Comparison of ENCODE assay signal across 26 cellular contexts in the genomic region with DNA sequence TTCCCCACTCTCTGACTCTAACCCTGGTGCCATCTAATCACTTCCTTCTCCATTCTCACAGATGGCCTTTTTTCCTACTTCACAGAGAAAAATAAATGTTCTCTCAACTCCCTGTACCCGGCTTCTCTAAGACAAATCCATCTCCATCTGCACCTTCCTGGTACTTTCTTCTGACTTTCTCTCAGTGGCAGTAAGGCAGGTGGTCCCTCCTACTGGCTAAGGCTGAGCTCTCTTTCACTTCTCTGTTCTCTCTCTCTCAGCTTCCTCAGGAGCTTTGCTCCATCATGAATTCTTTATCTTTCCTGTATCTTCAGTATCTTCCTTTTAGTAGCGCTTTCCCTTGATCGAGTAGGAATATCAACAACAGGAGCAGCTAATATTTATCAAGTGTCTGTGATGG.
A peak's percentile ranks its signal among the peaks of the same experiment; 100 is the strongest.
DNase-seq lines count a peak whose midpoint lies in the region; ATAC-seq, FAIRE-seq and TF ChIP-seq lines count a peak whose summit lies in the region.
"Had no signal": no experiment of that assay in that cellular context is flagged by ENCODE, and none has a peak within 500 bp of the region (broad histone marks: within the 10 kb centered on the region; RNA-seq: fewer than 3 reads in every experiment).

No MANE protein-coding gene starts in this region.

- H2BK15ac ChIP-seq in IMR-90 (ENCODE audit: low read depth, low read length): no peak overlapping the region

- no peak overlapping the region for H2BK20ac ChIP-seq in IMR-90 (ENCODE audit: low read depth, low read length)

- no peak overlapping the region for H3K18ac ChIP-seq in IMR-90 (ENCODE audit: low read depth, low read length)

- H2AK5ac ChIP-seq in IMR-90 (ENCODE audit: low read depth, low read length): no peak overlapping the region

- CTCF ChIA-PET in IMR-90 (lab: Yijun Ruan, JAX): no interaction called here
- CTCF ChIA-PET in OCI-LY7 (lab: Charles Lee; ENCODE audit: unreplicated experiment): interaction anchor here (0.6 kb wide), 1 partner anchor 11 kb away, joined by 4 read pairs; no protein-coding TSS in a partner anchor

- TF ChIP-seq CTCF in IMR-90 (conservative IDR thresholded peaks at IDR 0.05; ENCODE audit: low read depth, low read length) (no peak), OCI-LY7 (conservative IDR thresholded peaks at IDR 0.05; ENCODE audit: low read length) (no peak), type B pancreatic cell (conservative IDR thresholded peaks at IDR 0.05) (no peak)

- H3K23ac ChIP-seq in IMR-90 (ENCODE audit: low read depth, low read length): no peak overlapping the region

- no peaks in the 10 kb centered on the region for H3K27me3 Mint-ChIP-seq in type B pancreatic cell
- H3K27me3 Mint-ChIP-seq: CD4-positive, alpha-beta T cell had no signal

- TF ChIP-seq POLR2A in GM12891 (IDR thresholded peaks at IDR 0.05; ENCODE audit: low read depth, low read length) (no peak), IMR-90 (IDR thresholded peaks at IDR 0.05; ENCODE audit: low read depth, low read length) (no peak)

- no peak for DNase-seq in GM12891 (ENCODE audit: insufficient read length, low spot score)
- no peak for DNase-seq in IMR-90
- DNase-seq in OCI-LY7 (ENCODE audit: low spot score): peak; percentile 56
- DNase-seq in germinal center (ENCODE audit: low spot score): peak; percentile 11
- DNase-seq in type B pancreatic cell (ENCODE audit: extremely low spot score, unreplicated experiment): no peak
- DNase-seq in activated T-cell treated with anti-CD3 and anti-CD28 coated beads for 4 hours: no peak
- DNase-seq in Right ventricle myocardium inferior (ENCODE audit: missing footprints): no peak
- DNase-seq: 8988T; ACHN; AML-193; BE2C; CD4-positive, alpha-beta T cell; CD8-positive, alpha-beta memory T cell; DMS 273 treated with DMSO at 0.1 percent for 48 hours; DMS79; GF-D8; GOT3; HFFc6 had no signal

- H3K79me1 ChIP-seq in IMR-90 (ENCODE audit: low read depth in 1 of 2, low read length in 2 of 2): no peaks in the 10 kb centered on the region

- no peak overlapping the region for H3K27ac ChIP-seq in IMR-90 (ENCODE audit: insufficient read depth, low read length)
- H3K27ac ChIP-seq in OCI-LY7 (ENCODE audit: low read depth, low read length, poor library complexity, severe bottlenecking): peak overlapping the region; percentile 55
- H3K27ac ChIP-seq: A549; BLaER1 treated with 17β-estradiol and CSF1 and Interleukin-3, amounts not matched to agents 10 nM and 100 nM had no signal

- no peak overlapping the region for H3K56ac ChIP-seq in IMR-90 (ENCODE audit: extremely low read depth, insufficient read depth, low read length)

- WGBS in IMR-90 (ENCODE audit: extremely low coverage in 2 of 2, insufficient read length in 1 of 2), 2 experiments: 88% methylated on average over 1 of the region's 3 CpGs; no CpG with 5 or more reads in 1 of the 2 experiments

- intact Hi-C loops in IMR-90 (cut with micrococcal nuclease): no loop called here
- intact Hi-C loops in OCI-LY7 (cut with micrococcal nuclease; ENCODE audit: unreplicated experiment): no loop called here
- intact Hi-C loops in Right ventricle myocardium inferior (cut with DNase I): no loop called here

- H4K91ac ChIP-seq in IMR-90 (ENCODE audit: insufficient read depth, low read depth, low read length): no peak overlapping the region

- H3K36me3 ChIP-seq in IMR-90 (ENCODE audit: control insufficient read depth, insufficient read depth, low read length) (no peaks in the 10 kb centered on the region), OCI-LY7 (ENCODE audit: insufficient read depth, low read length) (peaks cover 13% of the 10 kb centered on the region)
- H3K36me3 ChIP-seq: BE2C; BLaER1 treated with 17β-estradiol and CSF1 and Interleukin-3, amounts not matched to agents 10 nM and 100 nM; HAP-1 had no signal

- in situ Hi-C loops in IMR-90 (cut with MboI; ENCODE audit: low sequenced_read_pairs): no loop called here

- H3K14ac ChIP-seq in IMR-90 (replicated peaks; ENCODE audit: low read depth, low read length): no peak overlapping the region

- no peak overlapping the region for H4K5ac ChIP-seq in IMR-90 (ENCODE audit: low read depth, low read length)

- no peak overlapping the region for H3K27ac Mint-ChIP-seq in type B pancreatic cell
- H3K27ac Mint-ChIP-seq: CD14-positive monocyte; CD4-positive, alpha-beta T cell; CD8-positive, alpha-beta memory T cell; HFFc6 had no signal

- H3K36me3 Mint-ChIP-seq in type B pancreatic cell: no peaks in the 10 kb centered on the region
- H3K36me3 Mint-ChIP-seq: CD14-positive monocyte; CD8-positive, alpha-beta memory T cell had no signal

- H2BK120ac ChIP-seq in IMR-90 (ENCODE audit: low read depth, low read length): peak overlapping the region; percentile 48; the same call in 1 of the 2 replicates

- no peaks in the 10 kb centered on the region for H3K9me3 Mint-ChIP-seq in type B pancreatic cell
- H3K9me3 Mint-ChIP-seq: CD4-positive, alpha-beta T cell; HFFc6 had no signal

- no peak overlapping the region for H3K4me2 ChIP-seq in IMR-90 (ENCODE audit: low read depth, low read length)
- peak overlapping the region; percentile 60 for H3K4me2 ChIP-seq in OCI-LY7 (ENCODE audit: low read length)
- H3K4me2 ChIP-seq: A549; BLaER1 treated with 17β-estradiol and CSF1 and Interleukin-3, amounts not matched to agents 10 nM and 100 nM had no signal

- peak overlapping the region; percentile 42 for H2AK9ac ChIP-seq in IMR-90 (replicated peaks; ENCODE audit: low read depth, low read length, poor library complexity)

- H3K4ac ChIP-seq in IMR-90 (ENCODE audit: low read depth, low read length): no peak overlapping the region

- H3K4me3 Mint-ChIP-seq in type B pancreatic cell: no peak overlapping the region
- H3K4me3 Mint-ChIP-seq: CD14-positive monocyte; CD4-positive, alpha-beta T cell; CD8-positive, alpha-beta memory T cell; HFFc6 had no signal

- H2BK5ac ChIP-seq in IMR-90 (ENCODE audit: low read depth, low read length, poor library complexity, severe bottlenecking): no peak overlapping the region

- BruUV-seq in IMR-90 (replicated peaks; lab: Mats Ljungman, UMichigan) (no TSS peak), OCI-LY7 (replicated peaks; lab: Mats Ljungman, UMichigan) (no TSS peak)

- no peak overlapping the region for H3K9ac ChIP-seq in IMR-90 (ENCODE audit: low read depth, low read length)
- H3K9ac ChIP-seq: BLaER1 treated with 17β-estradiol and CSF1 and Interleukin-3, amounts not matched to agents 10 nM and 100 nM had no signal

- H3K4me1 Mint-ChIP-seq in type B pancreatic cell (ENCODE audit: unreplicated experiment): no peaks in the 10 kb centered on the region
- H3K4me1 Mint-ChIP-seq: CD14-positive monocyte; CD8-positive, alpha-beta memory T cell had no signal

- no peaks in the 10 kb centered on the region for H3K9me1 ChIP-seq in IMR-90 (ENCODE audit: insufficient read depth, low read length)

- TF ChIP-seq RAD21 in IMR-90 (IDR thresholded peaks at IDR 0.05; ENCODE audit: low read length): no peak

- dilution Hi-C loops in IMR-90 (cut with HindIII; ENCODE audit: low sequenced_read_pairs, unreplicated experiment): no loop called here

- POLR2A ChIA-PET in IMR-90 (lab: Charles Lee; ENCODE audit: unreplicated experiment) (no interaction called here), OCI-LY7 (lab: Charles Lee) (interaction anchor here (0.7 to 3.2 kb wide), 6 partner anchors 8 to 153 kb away, joined by 3 to 12 read pairs (median 4); no protein-coding TSS in a partner anchor)

- H4K8ac ChIP-seq in IMR-90 (ENCODE audit: low read depth in 2 of 2, low read length in 2 of 2): no peak overlapping the region

- no peak overlapping the region for H3K4me3 ChIP-seq in IMR-90 (ENCODE audit: insufficient read depth, low read depth, low read length)
- H3K4me3 ChIP-seq in OCI-LY7 (ENCODE audit: low read depth, low read length, poor library complexity, severe bottlenecking): peak overlapping the region; percentile 4
- H3K4me3 ChIP-seq: A549; BLaER1 treated with 17β-estradiol and CSF1 and Interleukin-3, amounts not matched to agents 10 nM and 100 nM; HAP-1 had no signal

- H4K20me1 ChIP-seq in IMR-90 (ENCODE audit: insufficient read depth, low read length) (no peaks in the 10 kb centered on the region), OCI-LY7 (ENCODE audit: insufficient read depth, low read length) (no peaks in the 10 kb centered on the region)
- H4K20me1 ChIP-seq: BLaER1 treated with 17β-estradiol and CSF1 and Interleukin-3, amounts not matched to agents 10 nM and 100 nM had no signal

- no peaks in the 10 kb centered on the region for H3K27me3 ChIP-seq in IMR-90 (ENCODE audit: control insufficient read depth, insufficient read depth, low read length)
- H3K27me3 ChIP-seq: BLaER1 treated with 17β-estradiol and CSF1 and Interleukin-3, amounts not matched to agents 10 nM and 100 nM had no signal

- no peak for FAIRE-seq in GM12891 (lab: Jason Lieb, UNC)
- FAIRE-seq: A549, D721Med, GM12892, GM19239, H54 had no signal

- peaks cover 11% of the 10 kb centered on the region; the same call in 1 of the 2 replicates for H3K79me2 ChIP-seq in OCI-LY7 (ENCODE audit: insufficient read depth, low read depth, low read length)

- no peaks in the 10 kb centered on the region for H3K9me2 ChIP-seq in OCI-LY7 (ENCODE audit: insufficient read depth, low read length)

- H3K4me1 ChIP-seq in IMR-90 (ENCODE audit: control insufficient read depth, insufficient read depth, low read length): no peaks in the 10 kb centered on the region
- peaks cover 69% of the 10 kb centered on the region for H3K4me1 ChIP-seq in OCI-LY7 (ENCODE audit: insufficient read depth, low read length, poor library complexity, severe bottlenecking)
- H3K4me1 ChIP-seq: A549, BE2C, HAP-1 had no signal

- ATAC-seq in IMR-90 (ENCODE audit: low read depth): no peak
- no peak for ATAC-seq in Right ventricle myocardium inferior
- ATAC-seq: A549 had no signal

- H3K9me3 ChIP-seq in IMR-90 (ENCODE audit: control insufficient read depth, insufficient read depth, low read length): no peaks in the 10 kb centered on the region
- no peaks in the 10 kb centered on the region; the same call in 1 of the 2 replicates for H3K9me3 ChIP-seq in OCI-LY7 (ENCODE audit: low read length)
- H3K9me3 ChIP-seq: A549; BE2C; BLaER1 treated with 17β-estradiol and CSF1 and Interleukin-3, amounts not matched to agents 10 nM and 100 nM; HAP-1 had no signal

- H2AFZ ChIP-seq in IMR-90 (replicated peaks; ENCODE audit: low read length, poor library complexity): no peak overlapping the region
- H2AFZ ChIP-seq in OCI-LY7 (ENCODE audit: low read length): peak overlapping the region; percentile 22; the same call in 1 of the 2 replicates

TF ChIP-seq in GM12891, 5 proteins besides CTCF, POLR2A, EP300 and RAD21 (continues in another document):
- TF ChIP-seq PAX5 (IDR thresholded peaks at IDR 0.05; ENCODE audit: insufficient read depth, low read length, severe bottlenecking) (no peak), TAF1 (IDR thresholded peaks at IDR 0.05; ENCODE audit: low read depth, low read length) (no peak), POU2F2 (IDR thresholded peaks at IDR 0.05; ENCODE audit: low read depth, low read length) (no peak)

TF ChIP-seq in IMR-90, 13 proteins besides CTCF, POLR2A, EP300 and RAD21 (continues in another document):
- TF ChIP-seq CHD1 (IDR thresholded peaks at IDR 0.05; ENCODE audit: low read depth, low read length) (no peak), CEBPB (IDR thresholded peaks at IDR 0.05; ENCODE audit: low read depth, low read length) (no peak), SMC3 (IDR thresholded peaks at IDR 0.05; ENCODE audit: low read depth, low read length) (no peak), MXI1 (IDR thresholded peaks at IDR 0.05; ENCODE audit: borderline replicate concordance, low read depth, low read length) (no peak), RFX5 (IDR thresholded peaks at IDR 0.05; ENCODE audit: low read depth, low read length) (no peak)

Comparison
In these comparisons a context has a peak if more than half of its experiments do, and no peak if none do; other contexts are left out.
1. DNase-seq: peak in OCI-LY7 (single experiment) and germinal center (single experiment); none in GM12891 (single experiment), IMR-90 (single experiment), type B pancreatic cell (single experiment), activated T-cell treated with anti-CD3 and anti-CD28 coated beads for 4 hours (single experiment) and Right ventricle myocardium inferior (single experiment).